ENCODE assay signal across 10 cellular contexts in the genomic region with DNA sequence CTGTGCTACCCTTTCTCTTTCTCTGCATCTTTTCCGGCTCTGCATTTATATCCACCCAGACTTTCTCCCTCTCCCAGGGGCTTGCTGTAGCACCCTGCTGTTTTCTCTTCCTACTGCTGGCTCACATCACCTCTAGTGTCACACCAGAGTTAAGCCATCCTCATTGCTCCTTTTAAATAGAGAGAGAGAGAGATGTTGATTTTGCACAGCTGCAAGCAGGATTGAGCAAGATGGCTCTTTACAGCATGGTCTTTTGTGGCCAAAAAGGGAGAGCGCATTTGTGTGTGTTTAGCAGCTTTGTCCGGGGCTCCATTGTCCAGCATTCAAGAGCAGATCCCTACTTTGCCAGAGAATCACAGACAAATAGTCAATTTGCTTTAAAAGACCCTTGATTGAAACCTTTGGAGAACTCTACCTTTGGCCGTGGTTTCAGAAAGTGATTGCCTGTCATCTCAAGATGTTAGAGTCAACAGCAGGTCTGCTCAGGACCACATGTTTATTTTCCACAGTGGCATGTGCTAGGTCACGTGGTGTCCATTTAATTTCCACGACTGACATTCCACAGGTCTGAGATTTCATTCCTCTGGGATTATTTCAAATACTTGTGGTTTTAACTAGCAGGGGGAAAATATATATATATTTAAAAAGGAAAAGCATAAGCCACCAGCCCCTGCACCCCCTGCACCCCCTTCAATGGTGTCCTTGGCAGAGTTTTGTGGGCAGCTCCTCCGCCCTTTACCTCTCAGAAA.
DNase-seq lines count a peak whose midpoint lies in the region; ATAC-seq, FAIRE-seq and TF ChIP-seq lines count a peak whose summit lies in the region.
"Had no signal": no experiment of that assay in that cellular context is flagged by ENCODE, and none has a peak within 500 bp of the region (broad histone marks: within the 10 kb centered on the region; RNA-seq: fewer than 3 reads in every experiment).

No MANE protein-coding gene starts in this region.

- no peaks in the 10 kb centered on the region for H3K9me3 Mint-ChIP-seq in natural killer cell
- H3K9me3 Mint-ChIP-seq: activated B cell treated with CpG ODN at 0.5 μM for 24 hours had no signal

- no peak for TF ChIP-seq CTCF in breast epithelium (IDR thresholded peaks at IDR 0.05)
- TF ChIP-seq CTCF in HepG2 (CRISPR knock-in tag; IDR thresholded peaks at IDR 0.05), result no peak
- TF ChIP-seq CTCF in upper lobe of left lung (IDR thresholded peaks at IDR 0.05), result no peak
- no peak for TF ChIP-seq CTCF in natural killer cell (IDR thresholded peaks at IDR 0.05)

- H4K20me1 ChIP-seq in HepG2 (ENCODE audit: insufficient read depth, low read length), result no peaks in the 10 kb centered on the region

- H3K27ac ChIP-seq in breast epithelium (peak overlapping the region; percentile 52 to 85), HepG2 (ENCODE audit: extremely low read length, insufficient read depth, low read length) (no peak overlapping the region), upper lobe of left lung (peak overlapping the region in 3 of 4 donors; percentile 10 to 68 (median 53))
- H3K27ac ChIP-seq: 22Rv1 had no signal

- intact Hi-C loops in breast epithelium (cut with DNase I; ENCODE audit: low total_unique reads), result no loop called here
- intact Hi-C loops in HepG2 (cut with micrococcal nuclease; ENCODE audit: unreplicated experiment), result no loop called here
- intact Hi-C loops in natural killer cell (cut with micrococcal nuclease), result no loop called here

- TF ChIP-seq POLR2A in breast epithelium (IDR thresholded peaks at IDR 0.05) (no peak), HepG2 (IDR thresholded peaks at IDR 0.05; ENCODE audit: insufficient read depth in 1 of 2, low read depth in 2 of 2, low read length in 2 of 2) (no peak), upper lobe of left lung (IDR thresholded peaks at IDR 0.05) (no peak)

- POLR2A ChIA-PET in HepG2 (lab: Yijun Ruan, JAX), result no interaction called here

- no peaks in the 10 kb centered on the region for H3K79me2 ChIP-seq in HepG2 (ENCODE audit: insufficient read depth, low read length)

- no peaks in the 10 kb centered on the region for H3K4me1 Mint-ChIP-seq in natural killer cell
- H3K4me1 Mint-ChIP-seq: activated B cell treated with CpG ODN at 0.5 μM for 24 hours had no signal

- no peak for ATAC-seq in HepG2
- ATAC-seq in upper lobe of left lung (ENCODE audit: low FRiP score in 2 of 2), result peak; percentile 66 to 73
- no peak for ATAC-seq in natural killer cell
- ATAC-seq in GM18498 (IDR thresholded peaks at IDR 0.05; ENCODE audit: unreplicated experiment), result no peak

- no peaks in the 10 kb centered on the region for H3K36me3 Mint-ChIP-seq in natural killer cell

- H3K27ac Mint-ChIP-seq in natural killer cell, result no peak overlapping the region
- H3K27ac Mint-ChIP-seq: activated B cell treated with CpG ODN at 0.5 μM for 24 hours had no signal

- H3K9me3 ChIP-seq in breast epithelium, result no peaks in the 10 kb centered on the region
- H3K9me3 ChIP-seq in HepG2 (ENCODE audit: low read length), result no peaks in the 10 kb centered on the region
- H3K9me3 ChIP-seq in upper lobe of left lung, result no peaks in the 10 kb centered on the region

- no peak for FAIRE-seq in HepG2 (lab: Jason Lieb, UNC)

- no peak for TF ChIP-seq RAD21 in HepG2 (CRISPR knock-in tag; IDR thresholded peaks at IDR 0.05)

- no peak overlapping the region for H3K4me2 ChIP-seq in HepG2 (ENCODE audit: low read depth, low read length)

- TF ChIP-seq EP300 in HepG2 (IDR thresholded peaks at IDR 0.05; ENCODE audit: low read depth in 2 of 2, low read length in 2 of 2) (no peak), HepG2 (CRISPR knock-in tag; IDR thresholded peaks at IDR 0.05; ENCODE audit: borderline replicate concordance) (no peak), upper lobe of left lung (IDR thresholded peaks at IDR 0.05) (no peak)

- H3K36me3 ChIP-seq in breast epithelium (no peaks in the 10 kb centered on the region), HepG2 (replicated peaks in 1 of 2; ENCODE audit: control insufficient read depth in 1 of 2, insufficient read depth in 2 of 2, low read length in 2 of 2) (no peaks in the 10 kb centered on the region), upper lobe of left lung (no peaks in the 10 kb centered on the region)

- H2AFZ ChIP-seq in HepG2 (ENCODE audit: low read length), result no peak overlapping the region

- H3K4me3 ChIP-seq in breast epithelium (no peak overlapping the region), HepG2 (replicated peaks in 1 of 3; ENCODE audit: insufficient read depth in 1 of 3, low read depth in 2 of 3, low read length in 3 of 3) (no peak overlapping the region), upper lobe of left lung (no peak overlapping the region)

- H3K27me3 ChIP-seq in breast epithelium (no peaks in the 10 kb centered on the region), HepG2 (ENCODE audit: control insufficient read depth in 1 of 2, insufficient read depth in 2 of 2, low read length in 2 of 2) (no peaks in the 10 kb centered on the region), upper lobe of left lung (no peaks in the 10 kb centered on the region)

- DNase-seq in DMS53 (lab: John Stamatoyannopoulos, UW) (peak; percentile 28), DMS53 treated with DMSO at 0.1 percent for 48 hours (lab: John Stamatoyannopoulos, UW; ENCODE audit: unreplicated experiment) (no peak), breast epithelium (ENCODE audit: low spot score in 2 of 2) (peak in 1 of 2 donors; percentile 32), HepG2 (ENCODE audit: low spot score) (no peak), upper lobe of left lung (no peak), NCI-H446 treated with DMSO at 0.1 percent for 48 hours (lab: John Stamatoyannopoulos, UW) (no peak), natural killer cell (no peak)
- DNase-seq: activated B cell treated with CpG ODN at 0.5 μM for 24 hours had no signal

- no peak overlapping the region for H3K4me3 Mint-ChIP-seq in natural killer cell
- H3K4me3 Mint-ChIP-seq: activated B cell treated with CpG ODN at 0.5 μM for 24 hours had no signal

- WGBS in HepG2 (ENCODE audit: low lambda C conversion rate), result 8% methylated on average over 7 of the region's 7 CpGs
- WGBS in upper lobe of left lung, 2 donors, result 62 to 72% methylated on average over 7 of the region's 7 CpGs

- no TSS peak for BruUV-seq in HepG2 (replicated peaks; lab: Mats Ljungman, UMichigan)

- in situ Hi-C loops in HepG2 (cut with HindIII; ENCODE audit: extremely low pct_ligation_motif_present, low pct_unique_long_range_greater_than_20kb), result no loop called here

- H3K27me3 Mint-ChIP-seq in natural killer cell (ENCODE audit: low read depth in 2 of 2), result peaks cover 17 to 22% of the 10 kb centered on the region in 2 donors

- H3K4me1 ChIP-seq in breast epithelium (no peaks in the 10 kb centered on the region), HepG2 (ENCODE audit: insufficient read depth, low read length) (no peaks in the 10 kb centered on the region), upper lobe of left lung (peaks cover 0 to 8% (median 3%) of the 10 kb centered on the region in 4 donors)

- CTCF ChIA-PET in HepG2 (lab: Yijun Ruan, JAX; ENCODE audit: low intra/inter-chr PET ratio, low total read pairs), result no interaction called here

- no peak overlapping the region for H3K9ac ChIP-seq in HepG2 (ENCODE audit: insufficient read depth, low read depth, low read length)

TF ChIP-seq in HepG2, 621 proteins besides CTCF, POLR2A, EP300 and RAD21:
- TF ChIP-seq RAD51 (IDR thresholded peaks at IDR 0.05; ENCODE audit: borderline replicate concordance), result peak; percentile 31; the same call in 1 of the 2 replicates
- TF ChIP-seq ZNF713 (CRISPR knock-in tag; IDR thresholded peaks at IDR 0.05), result no peak
- TF ChIP-seq TCF7 (IDR thresholded peaks at IDR 0.05; ENCODE audit: low read depth), result no peak
- TF ChIP-seq, protein P1, sequence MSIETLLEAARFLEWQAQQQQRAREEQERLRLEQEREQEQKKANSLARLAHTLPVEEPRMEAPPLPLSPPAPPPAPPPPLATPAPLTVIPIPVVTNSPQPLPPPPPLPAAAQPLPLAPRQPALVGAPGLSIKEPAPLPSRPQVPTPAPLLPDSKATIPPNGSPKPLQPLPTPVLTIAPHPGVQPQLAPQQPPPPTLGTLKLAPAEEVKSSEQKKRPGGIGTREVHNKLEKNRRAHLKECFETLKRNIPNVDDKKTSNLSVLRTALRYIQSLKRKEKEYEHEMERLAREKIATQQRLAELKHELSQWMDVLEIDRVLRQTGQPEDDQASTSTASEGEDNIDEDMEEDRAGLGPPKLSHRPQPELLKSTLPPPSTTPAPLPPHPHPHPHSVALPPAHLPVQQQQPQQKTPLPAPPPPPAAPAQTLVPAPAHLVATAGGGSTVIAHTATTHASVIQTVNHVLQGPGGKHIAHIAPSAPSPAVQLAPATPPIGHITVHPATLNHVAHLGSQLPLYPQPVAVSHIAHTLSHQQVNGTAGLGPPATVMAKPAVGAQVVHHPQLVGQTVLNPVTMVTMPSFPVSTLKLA (IDR thresholded peaks at IDR 0.05), result peak; percentile 61
- TF ChIP-seq, protein P2, sequence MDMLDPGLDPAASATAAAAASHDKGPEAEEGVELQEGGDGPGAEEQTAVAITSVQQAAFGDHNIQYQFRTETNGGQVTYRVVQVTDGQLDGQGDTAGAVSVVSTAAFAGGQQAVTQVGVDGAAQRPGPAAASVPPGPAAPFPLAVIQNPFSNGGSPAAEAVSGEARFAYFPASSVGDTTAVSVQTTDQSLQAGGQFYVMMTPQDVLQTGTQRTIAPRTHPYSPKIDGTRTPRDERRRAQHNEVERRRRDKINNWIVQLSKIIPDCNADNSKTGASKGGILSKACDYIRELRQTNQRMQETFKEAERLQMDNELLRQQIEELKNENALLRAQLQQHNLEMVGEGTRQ (IDR thresholded peaks at IDR 0.05; ENCODE audit: low read depth, low read length), result peak; percentile 45; the same call in 1 of the 2 replicates
- TF ChIP-seq, protein P2 (CRISPR knock-in tag; IDR thresholded peaks at IDR 0.05; ENCODE audit: borderline replicate concordance), result no peak

Comparison
In these comparisons a context has a peak if more than half of its experiments do, and no peak if none do; other contexts are left out.
1. ATAC-seq: peak in upper lobe of left lung (2 of 2); none in HepG2 (single experiment), natural killer cell (0 of 3) and GM18498 (single experiment).